19 cellular contexts compared by ENCODE assay signal in genomic region chr19:35607170-35607569, GRCh38. TPM values are rescaled to one million over a fixed set of nuclear protein-coding genes. Genes with fewer than 3 reads are reported as not detected.
"Had no signal": no experiment of that assay in that cellular context is flagged by ENCODE, and none has a peak within 500 bp of the region (broad histone marks: within the 10 kb centered on the region; RNA-seq: fewer than 3 reads in every experiment).

No MANE protein-coding gene starts in this region.

RNA-seq across cellular contexts. Expression of gene PMIS2, which starts 21.2 kb away (rescaled TPM):
- total RNA-seq: naive thymus-derived CD8-positive, alpha-beta T cell; natural killer cell treated with Interleukin-12 subunit alpha and Interleukin-12 subunit beta and Interleukin-15 and Interleukin-18, amount 100 ng/mL, for 72 hours; neural crest cell; omental fat pad; osteocyte; pancreas; posterior vena cava; prostate gland; pulmonary artery endothelial cell; right atrium auricular region; sciatic nerve; smooth muscle cell; spleen; suprapubic skin; transverse colon; upper lobe of right lung; urinary bladder; uterus had no signal
- polyA plus RNA-seq: naive thymus-derived CD8-positive, alpha-beta T cell; pancreas; smooth muscle cell; spleen; thymus; urinary bladder had no signal

RNA-seq across cellular contexts. Expression of gene ETV2, which starts 34.4 kb away (rescaled TPM):
- total RNA-seq: smooth muscle cell had no signal
